Comparison of ENCODE assay signal across 1 cellular context in genomic region chr7:36128448-36129047, GRCh38.
TF ChIP-seq lines count a peak whose summit lies in the region.

No MANE protein-coding gene starts in this region.

TF ChIP-seq in K562, 482 proteins besides CTCF, POLR2A, EP300 and RAD21 (continued from another document):
- TF ChIP-seq ATF3 (IDR thresholded peaks at IDR 0.05) (0 out of 2 replicates have a peak, but pooled peaks have one; percentile 20), ATF3 (CRISPR knock-in tag; conservative IDR thresholded peaks at IDR 0.05) (no peak), DACH1 (IDR thresholded peaks at IDR 0.05; ENCODE audit: partially characterized antibody) (peak; percentile 18)
